ENCODE assay signal across 8 cellular contexts in the genomic region with DNA sequence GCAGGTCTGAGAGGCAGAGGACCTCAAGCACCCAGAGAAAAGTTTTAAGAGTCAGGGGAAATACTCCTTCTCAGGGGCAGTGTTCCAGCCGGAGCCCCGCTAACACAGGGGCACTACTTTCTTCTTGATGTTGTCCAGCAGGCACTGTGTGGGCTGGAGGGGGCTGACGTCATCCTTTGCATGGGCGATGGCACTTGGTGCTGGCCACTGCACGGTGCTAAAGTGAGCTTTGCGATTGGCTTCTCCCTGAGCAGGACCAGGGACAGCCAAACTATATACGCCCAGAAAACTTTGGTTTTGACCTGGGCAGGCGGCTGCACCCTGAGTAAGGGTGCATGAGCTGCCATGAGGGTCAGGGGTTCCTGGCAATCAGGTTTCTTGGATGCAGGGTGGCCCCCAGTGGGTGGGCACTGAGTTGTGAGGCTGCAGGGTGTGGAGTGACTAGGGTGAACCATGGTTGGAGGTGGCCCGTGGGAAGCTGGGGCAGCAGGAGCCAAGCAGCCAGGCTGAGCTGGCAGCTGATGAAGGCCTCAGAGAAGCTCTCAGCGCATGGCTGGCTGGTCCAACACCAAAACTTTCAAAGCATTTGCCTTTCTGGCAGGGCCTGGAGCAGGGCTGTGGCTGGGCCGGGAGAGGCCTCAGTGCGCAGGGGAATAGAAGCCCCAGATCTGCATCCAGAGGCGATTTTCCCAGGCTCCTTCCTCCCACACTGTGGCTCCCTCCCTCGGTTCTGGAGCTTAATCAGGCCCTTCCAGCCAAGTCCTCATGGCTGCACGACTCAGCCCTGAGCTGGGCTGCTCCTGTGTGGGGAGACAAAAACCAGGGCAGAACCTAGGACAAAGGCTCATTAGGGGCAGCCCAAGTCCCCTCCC. TPM values are rescaled to one million over a fixed set of nuclear protein-coding genes. Genes with fewer than 3 reads are reported as not detected.
DNase-seq lines count a peak whose midpoint lies in the region; ATAC-seq and TF ChIP-seq lines count a peak whose summit lies in the region.

No MANE protein-coding gene starts in this region.

- no peak overlapping the region for H3K27ac ChIP-seq in Panc1 (ENCODE audit: low read length)
- peak overlapping the region; percentile 67 to 84 (median 73) for H3K27ac ChIP-seq in esophagus squamous epithelium
- peak overlapping the region; percentile 88 for H3K27ac ChIP-seq in neuronal stem cell (replicated peaks; ENCODE audit: low read length)

- H3K23ac ChIP-seq in neuronal stem cell (ENCODE audit: low read depth, low read length, poor library complexity), result no peak overlapping the region

- no peak overlapping the region for H2AFZ ChIP-seq in neuronal stem cell (ENCODE audit: low read length)

- DNase-seq in AG20443 (ENCODE audit: low spot score) (peak; percentile 86), Panc1 (ENCODE audit: low read depth, low spot score) (no peak), esophagus squamous epithelium (lab: John Stamatoyannopoulos, UW) (no peak), neuronal stem cell (ENCODE audit: low spot score) (no peak), NCI-H510A (lab: John Stamatoyannopoulos, UW) (no peak), NCI-H2196 (lab: John Stamatoyannopoulos, UW; ENCODE audit: unreplicated experiment) (no peak), GM19238 (ENCODE audit: insufficient read length, low spot score) (no peak)

- H3K79me1 ChIP-seq in neuronal stem cell (ENCODE audit: low read depth, low read length), result no peaks in the 10 kb centered on the region

- H3K4me3 ChIP-seq in Panc1 (ENCODE audit: low read depth in 2 of 2, low read length in 2 of 2) (no peak overlapping the region), esophagus squamous epithelium (no peak overlapping the region), neuronal stem cell (ENCODE audit: low read length in 2 of 2) (no peak overlapping the region)

- H3K36me3 ChIP-seq in Panc1 (ENCODE audit: control insufficient read depth, insufficient read depth, low read length), result no peaks in the 10 kb centered on the region
- H3K36me3 ChIP-seq in esophagus squamous epithelium, result peaks cover 10 to 45% (median 11%) of the 10 kb centered on the region in 3 donors
- peaks cover 16 to 40% of the 10 kb centered on the region in 2 donors for H3K36me3 ChIP-seq in neuronal stem cell (replicated peaks in 1 of 2; ENCODE audit: control insufficient read depth in 2 of 2, insufficient read depth in 2 of 2, low read length in 2 of 2)

- H2BK5ac ChIP-seq in neuronal stem cell (ENCODE audit: low read length), result peak overlapping the region; percentile 72

- peak overlapping the region; percentile 26 for H2AK5ac ChIP-seq in neuronal stem cell (ENCODE audit: low read depth, low read length)

- no peak for TF ChIP-seq POLR2A in esophagus squamous epithelium (IDR thresholded peaks at IDR 0.05)

- in situ Hi-C loops in Panc1 (cut with HindIII; ENCODE audit: low pct_unique_long_range_greater_than_20kb, low sequenced_read_pairs), result no loop called here

- H3K4me2 ChIP-seq in neuronal stem cell (ENCODE audit: insufficient read depth, low read length, poor library complexity, severe bottlenecking), result no peak overlapping the region

- BruUV-seq in Panc1 (replicated peaks; lab: Mats Ljungman, UMichigan), result no TSS peak

- H3K9me3 ChIP-seq in Panc1 (ENCODE audit: control insufficient read depth, insufficient read depth, low read depth, low read length) (no peaks in the 10 kb centered on the region), esophagus squamous epithelium (no peaks in the 10 kb centered on the region), neuronal stem cell (replicated peaks in 1 of 2; ENCODE audit: control insufficient read depth in 2 of 2, insufficient read depth in 1 of 2, low read depth in 1 of 2, low read length in 2 of 2) (no peaks in the 10 kb centered on the region)

- H3K4me1 ChIP-seq in Panc1 (ENCODE audit: control insufficient read depth, insufficient read depth, low read length), result peaks cover 9% of the 10 kb centered on the region
- H3K4me1 ChIP-seq in esophagus squamous epithelium, result peaks cover 29 to 71% (median 39%) of the 10 kb centered on the region in 3 donors
- H3K4me1 ChIP-seq in neuronal stem cell (ENCODE audit: control insufficient read depth in 2 of 2, insufficient read depth in 1 of 2, low read depth in 1 of 2, low read length in 2 of 2), result peaks cover 9 to 28% of the 10 kb centered on the region in 2 donors

- peak overlapping the region; percentile 13 for H2BK15ac ChIP-seq in neuronal stem cell (ENCODE audit: low read length)

- peak overlapping the region; percentile 74 for H4K91ac ChIP-seq in neuronal stem cell (ENCODE audit: low read depth, low read length, poor library complexity)

- POLR2A ChIA-PET in Panc1 (lab: Charles Lee), result interaction anchor here (0.5 to 1.0 kb wide), 2 partner anchors 18 to 1546 kb away, joined by 3 to 9 read pairs; no protein-coding TSS in a partner anchor

- no peak overlapping the region for H3K14ac ChIP-seq in neuronal stem cell (ENCODE audit: low read length)

- H3K4ac ChIP-seq in neuronal stem cell (ENCODE audit: low read length), result no peak overlapping the region

- intact Hi-C loops in Panc1 (cut with micrococcal nuclease; ENCODE audit: unreplicated experiment), result loop anchor here (5.0 kb wide), 1 partner anchor 103 kb away; the partner anchor contains the start of gene VEGFA
- intact Hi-C loops in esophagus squamous epithelium (cut with DNase I), result loop anchor here (5.0 kb wide), 2 partner anchors 98 to 408 kb away; no protein-coding TSS in a partner anchor

- TF ChIP-seq CTCF in Panc1 (IDR thresholded peaks at IDR 0.05) (no peak), esophagus squamous epithelium (IDR thresholded peaks at IDR 0.05) (no peak)

- H3K27me3 ChIP-seq in Panc1 (ENCODE audit: control insufficient read depth, insufficient read depth, low read length) (no peaks in the 10 kb centered on the region), esophagus squamous epithelium (no peaks in the 10 kb centered on the region), neuronal stem cell (ENCODE audit: control insufficient read depth in 3 of 3, insufficient read depth in 3 of 3, low read depth in 1 of 3, low read length in 3 of 3) (peaks cover 0 to 2% (median 0%) of the 10 kb centered on the region in 3 experiments)

- CTCF ChIA-PET in Panc1 (lab: Charles Lee), result interaction anchor here (0.6 kb wide), 1 partner anchor 24 kb away, joined by 4 read pairs; no protein-coding TSS in a partner anchor

- peak; percentile 33 for ATAC-seq in Panc1
- ATAC-seq in HG02970 (IDR thresholded peaks at IDR 0.05; ENCODE audit: low FRiP score, unreplicated experiment), result no peak

- no peak overlapping the region for H4K8ac ChIP-seq in neuronal stem cell (ENCODE audit: low read depth, low read length)

- H3K18ac ChIP-seq in neuronal stem cell (ENCODE audit: low read length), result peak overlapping the region; percentile 84

- peak overlapping the region; percentile 2 for H2BK12ac ChIP-seq in neuronal stem cell (ENCODE audit: low read length)

- WGBS in esophagus squamous epithelium, 2 donors, result 48 to 49% methylated on average over 5 to 6 of the region's 15 CpGs
- no CpG with 5 or more reads among the region's 15 CpGs for WGBS in neuronal stem cell (ENCODE audit: extremely low coverage in 2 of 2, insufficient read length in 2 of 2, insufficient replicate concordance in 1 of 2), 2 donors

- no peak overlapping the region for H3K9ac ChIP-seq in neuronal stem cell (ENCODE audit: low read depth, low read length, poor library complexity)

- H2BK120ac ChIP-seq in neuronal stem cell (ENCODE audit: low read depth, low read length), result peak overlapping the region; percentile 6

RNA-seq across cellular contexts. Expression of gene MRPS18A, which starts 18.3 kb away (rescaled TPM):
- total RNA-seq in Panc1 (2021; ENCODE audit: unreplicated experiment) (45.8 TPM), esophagus squamous epithelium (10 to 100 TPM; 43.7 to 57.4 (median 51.4) TPM)
- 57.5 TPM for polyA plus RNA-seq in Panc1 (2012; ENCODE audit: insufficient read length)
- polyA plus RNA-seq in neuronal stem cell (2013, experiment 1 of 2), result 52.5 TPM
- polyA plus RNA-seq in neuronal stem cell (2013, experiment 2 of 2), result 51.4 TPM

RNA-seq across cellular contexts. Expression of gene RSPH9, which starts 24.4 kb away (rescaled TPM):
- total RNA-seq in Panc1 (2021; ENCODE audit: unreplicated experiment) (0.28 TPM), esophagus squamous epithelium (under 1 TPM in 2 of 4 donors, not detected in 2; 0.15 to 0.38 TPM)
- polyA plus RNA-seq in Panc1 (2012; ENCODE audit: insufficient read length), result 1.8 TPM
- 1.8 TPM for polyA plus RNA-seq in neuronal stem cell (2013, experiment 1 of 2)
- polyA plus RNA-seq in neuronal stem cell (2013, experiment 2 of 2), result 1.5 TPM

RNA-seq across cellular contexts. Expression of gene MAD2L1BP, which starts 33.6 kb away (rescaled TPM):
- total RNA-seq in Panc1 (2021; ENCODE audit: unreplicated experiment) (44.2 TPM), esophagus squamous epithelium (10 to 100 TPM; 14.4 to 31.9 (median 22.7) TPM)
- 33.2 TPM for polyA plus RNA-seq in Panc1 (2012; ENCODE audit: insufficient read length)
- 21.5 TPM for polyA plus RNA-seq in neuronal stem cell (2013, experiment 1 of 2)
- 22.5 TPM for polyA plus RNA-seq in neuronal stem cell (2013, experiment 2 of 2)

RNA-seq across cellular contexts. Expression of gene GTPBP2, which starts 40.2 kb away (rescaled TPM):
- total RNA-seq in Panc1 (2021; ENCODE audit: unreplicated experiment), result 59.4 TPM
- polyA plus RNA-seq in Panc1 (2012; ENCODE audit: insufficient read length), result 47.1 TPM
- 10 to 100 TPM; 24.3 to 52.4 (median 48.6) TPM for total RNA-seq in esophagus squamous epithelium
- 49.3 TPM for polyA plus RNA-seq in neuronal stem cell (2013, experiment 1 of 2)
- polyA plus RNA-seq in neuronal stem cell (2013, experiment 2 of 2), result 48.3 TPM
